Comparison of ENCODE assay signal across 14 cellular contexts in the genomic region with DNA sequence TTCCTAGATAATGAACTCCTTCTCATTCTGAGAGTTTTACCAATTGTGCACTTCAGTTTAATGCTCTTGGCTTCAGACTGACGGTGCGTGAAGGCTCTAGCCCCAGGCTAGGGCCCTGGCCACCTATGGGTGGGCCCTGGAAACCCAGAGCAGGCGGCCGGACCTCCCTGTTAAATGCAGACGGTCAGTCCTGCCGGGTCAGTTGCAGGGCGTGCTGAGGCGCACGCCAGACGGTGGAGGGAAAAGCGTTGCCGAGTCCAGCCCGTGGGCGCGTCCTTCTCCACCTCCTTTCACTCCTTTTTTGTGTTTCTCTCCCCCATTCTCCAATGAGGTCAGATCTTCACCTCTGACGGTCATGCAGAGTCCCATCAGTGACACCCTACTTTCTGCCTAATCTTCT. TPM values are rescaled to one million over a fixed set of nuclear protein-coding genes. Genes with fewer than 3 reads are reported as not detected.
A peak's percentile ranks its signal among the peaks of the same experiment; 100 is the strongest.
DNase-seq lines count a peak whose midpoint lies in the region; ATAC-seq and TF ChIP-seq lines count a peak whose summit lies in the region.
"Had no signal": no experiment of that assay in that cellular context is flagged by ENCODE, and none has a peak within 500 bp of the region (broad histone marks: within the 10 kb centered on the region; RNA-seq: fewer than 3 reads in every experiment).

No MANE protein-coding gene starts in this region.

- intact Hi-C loops in posterior vena cava (cut with DNase I), result no loop called here

- no peak for DNase-seq in activated naive CD4-positive, alpha-beta T cell (lab: John Stamatoyannopoulos, UW)
- DNase-seq in T-helper 17 cell (no peak), immature natural killer cell (no peak), osteocyte (ENCODE audit: extremely low spot score, unreplicated experiment) (no peak), posterior vena cava (ENCODE audit: low spot score) (no peak), SIG-M5 treated with dmso at 0.1 percent for 504 hours (lab: John Stamatoyannopoulos, UW; ENCODE audit: unreplicated experiment) (no peak)
- DNase-seq: COR-L47, EL, NCI-H1048, NCI-H1436 treated with DMSO at 0.1 percent for 48 hours, NCI-H2029 treated with DMSO at 0.1 percent for 48 hours, NCI-H748 treated with DMSO at 0.1 percent for 48 hours had no signal

- peak overlapping the region; percentile 44 for H3K4me3 Mint-ChIP-seq in activated naive CD4-positive, alpha-beta T cell treated with anti-CD3 and anti-CD28 coated beads, Interleukin-2, amount 50 U/mL, for 24 hours
- H3K4me3 Mint-ChIP-seq in T-helper 17 cell, result peak overlapping the region; percentile 57
- H3K4me3 Mint-ChIP-seq in immature natural killer cell, result peak overlapping the region in 4 of 5 donors; percentile 14 to 69 (median 60)
- H3K4me3 Mint-ChIP-seq in osteocyte (ENCODE audit: unreplicated experiment), result peak overlapping the region; percentile 26

- peaks cover 3% of the 10 kb centered on the region for H3K36me3 Mint-ChIP-seq in activated naive CD4-positive, alpha-beta T cell treated with anti-CD3 and anti-CD28 coated beads, Interleukin-2, amount 50 U/mL, for 24 hours
- H3K36me3 Mint-ChIP-seq in T-helper 17 cell (ENCODE audit: low read depth) (peaks cover 2% of the 10 kb centered on the region), immature natural killer cell (no peaks in the 10 kb centered on the region), osteocyte (ENCODE audit: unreplicated experiment) (peaks cover 14% of the 10 kb centered on the region)

- H3K9me3 Mint-ChIP-seq in activated naive CD4-positive, alpha-beta T cell treated with anti-CD3 and anti-CD28 coated beads, Interleukin-2, amount 50 U/mL, for 24 hours, result no peaks in the 10 kb centered on the region
- H3K9me3 Mint-ChIP-seq in immature natural killer cell, result peaks cover 0 to 2% (median 0%) of the 10 kb centered on the region in 6 donors
- no peaks in the 10 kb centered on the region for H3K9me3 Mint-ChIP-seq in osteocyte (ENCODE audit: unreplicated experiment)

- ATAC-seq in T-helper 17 cell (no peak), HG02571 (IDR thresholded peaks at IDR 0.05; ENCODE audit: unreplicated experiment) (no peak)

- H3K27me3 Mint-ChIP-seq in activated naive CD4-positive, alpha-beta T cell treated with anti-CD3 and anti-CD28 coated beads, Interleukin-2, amount 50 U/mL, for 24 hours, result peaks cover 19% of the 10 kb centered on the region
- H3K27me3 Mint-ChIP-seq in T-helper 17 cell, result peaks cover 42% of the 10 kb centered on the region
- H3K27me3 Mint-ChIP-seq in immature natural killer cell (ENCODE audit: low read depth in 3 of 3), result peaks cover 12 to 30% (median 28%) of the 10 kb centered on the region in 3 donors
- H3K27me3 Mint-ChIP-seq in osteocyte (ENCODE audit: unreplicated experiment), result peaks cover 19% of the 10 kb centered on the region

- no peak for TF ChIP-seq CTCF in osteocyte (IDR thresholded peaks at IDR 0.05)

- no peaks in the 10 kb centered on the region for H3K9me3 ChIP-seq in T-helper 17 cell (ENCODE audit: control insufficient read depth, low read length, poor library complexity, severe bottlenecking)

- no peak overlapping the region for H3K27ac Mint-ChIP-seq in activated naive CD4-positive, alpha-beta T cell treated with anti-CD3 and anti-CD28 coated beads, Interleukin-2, amount 50 U/mL, for 24 hours
- H3K27ac Mint-ChIP-seq in T-helper 17 cell (no peak overlapping the region), immature natural killer cell (no peak overlapping the region), osteocyte (ENCODE audit: unreplicated experiment) (no peak overlapping the region)

- peaks cover 14% of the 10 kb centered on the region for H3K4me1 Mint-ChIP-seq in activated naive CD4-positive, alpha-beta T cell treated with anti-CD3 and anti-CD28 coated beads, Interleukin-2, amount 50 U/mL, for 24 hours
- H3K4me1 Mint-ChIP-seq in T-helper 17 cell (peaks cover 2% of the 10 kb centered on the region), immature natural killer cell (peaks cover 6 to 10% of the 10 kb centered on the region in 2 donors), osteocyte (ENCODE audit: unreplicated experiment) (peaks cover 13% of the 10 kb centered on the region)

RNA-seq across cellular contexts. Expression of gene DPYSL4, which starts 2.3 kb away (rescaled TPM):
- total RNA-seq in T-helper 17 cell (1 to 10 TPM in 1 of 2 donors, under 1 TPM in 1; 0.52 to 3.3 TPM), osteocyte (33.8 and 34.7 TPM in 2 replicates), posterior vena cava (1 to 10 TPM; 1.4 to 2.1 TPM)
- not detected for polyA plus RNA-seq in immature natural killer cell
